Comparison of ENCODE assay signal across 1 cellular context in the genomic region with DNA sequence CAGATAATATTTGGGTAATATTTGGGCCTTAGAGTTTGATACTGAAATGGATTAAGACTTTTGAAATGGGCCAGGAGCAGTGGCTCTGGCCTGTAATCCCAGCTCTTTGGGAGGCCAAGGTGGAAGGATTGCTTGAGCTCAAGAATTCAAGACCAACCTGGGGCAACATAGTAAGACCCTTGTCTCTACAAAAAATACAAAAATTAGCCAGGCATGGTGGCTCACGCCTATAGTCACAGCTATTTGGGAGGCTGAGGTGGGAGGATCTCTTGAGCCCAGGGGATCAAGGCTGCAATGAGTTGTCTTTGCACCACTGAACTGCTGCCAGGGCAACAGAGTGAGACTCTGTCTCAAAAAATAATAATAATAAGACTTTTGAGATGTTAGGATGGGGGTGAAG.
TF ChIP-seq lines count a peak whose summit lies in the region.

No MANE protein-coding gene starts in this region.

TF ChIP-seq in GM12878, 131 proteins besides CTCF, POLR2A, EP300 and RAD21:
- TF ChIP-seq BHLHE40 (IDR thresholded peaks at IDR 0.05; ENCODE audit: borderline replicate concordance in 1 of 2, low read depth in 2 of 2, low read length in 1 of 2) (no peak), HDAC2 (IDR thresholded peaks at IDR 0.05) (no peak), SMARCA5 (IDR thresholded peaks at IDR 0.05) (no peak), ETV6 (conservative IDR thresholded peaks at IDR 0.05 in 1 of 2, IDR thresholded peaks at IDR 0.05 in 1 of 2; ENCODE audit: borderline replicate concordance in 1 of 2, low read depth in 1 of 2) (no peak), ZNF217 (IDR thresholded peaks at IDR 0.05) (no peak)
- TF ChIP-seq, protein P1, sequence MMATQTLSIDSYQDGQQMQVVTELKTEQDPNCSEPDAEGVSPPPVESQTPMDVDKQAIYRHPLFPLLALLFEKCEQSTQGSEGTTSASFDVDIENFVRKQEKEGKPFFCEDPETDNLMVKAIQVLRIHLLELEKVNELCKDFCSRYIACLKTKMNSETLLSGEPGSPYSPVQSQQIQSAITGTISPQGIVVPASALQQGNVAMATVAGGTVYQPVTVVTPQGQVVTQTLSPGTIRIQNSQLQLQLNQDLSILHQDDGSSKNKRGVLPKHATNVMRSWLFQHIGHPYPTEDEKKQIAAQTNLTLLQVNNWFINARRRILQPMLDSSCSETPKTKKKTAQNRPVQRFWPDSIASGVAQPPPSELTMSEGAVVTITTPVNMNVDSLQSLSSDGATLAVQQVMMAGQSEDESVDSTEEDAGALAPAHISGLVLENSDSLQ (IDR thresholded peaks at IDR 0.05), result no peak
- TF ChIP-seq, protein P2, sequence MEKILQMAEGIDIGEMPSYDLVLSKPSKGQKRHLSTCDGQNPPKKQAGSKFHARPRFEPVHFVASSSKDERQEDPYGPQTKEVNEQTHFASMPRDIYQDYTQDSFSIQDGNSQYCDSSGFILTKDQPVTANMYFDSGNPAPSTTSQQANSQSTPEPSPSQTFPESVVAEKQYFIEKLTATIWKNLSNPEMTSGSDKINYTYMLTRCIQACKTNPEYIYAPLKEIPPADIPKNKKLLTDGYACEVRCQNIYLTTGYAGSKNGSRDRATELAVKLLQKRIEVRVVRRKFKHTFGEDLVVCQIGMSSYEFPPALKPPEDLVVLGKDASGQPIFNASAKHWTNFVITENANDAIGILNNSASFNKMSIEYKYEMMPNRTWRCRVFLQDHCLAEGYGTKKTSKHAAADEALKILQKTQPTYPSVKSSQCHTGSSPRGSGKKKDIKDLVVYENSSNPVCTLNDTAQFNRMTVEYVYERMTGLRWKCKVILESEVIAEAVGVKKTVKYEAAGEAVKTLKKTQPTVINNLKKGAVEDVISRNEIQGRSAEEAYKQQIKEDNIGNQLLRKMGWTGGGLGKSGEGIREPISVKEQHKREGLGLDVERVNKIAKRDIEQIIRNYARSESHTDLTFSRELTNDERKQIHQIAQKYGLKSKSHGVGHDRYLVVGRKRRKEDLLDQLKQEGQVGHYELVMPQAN (conservative IDR thresholded peaks at IDR 0.05), result no peak
